In the genomic region with DNA sequence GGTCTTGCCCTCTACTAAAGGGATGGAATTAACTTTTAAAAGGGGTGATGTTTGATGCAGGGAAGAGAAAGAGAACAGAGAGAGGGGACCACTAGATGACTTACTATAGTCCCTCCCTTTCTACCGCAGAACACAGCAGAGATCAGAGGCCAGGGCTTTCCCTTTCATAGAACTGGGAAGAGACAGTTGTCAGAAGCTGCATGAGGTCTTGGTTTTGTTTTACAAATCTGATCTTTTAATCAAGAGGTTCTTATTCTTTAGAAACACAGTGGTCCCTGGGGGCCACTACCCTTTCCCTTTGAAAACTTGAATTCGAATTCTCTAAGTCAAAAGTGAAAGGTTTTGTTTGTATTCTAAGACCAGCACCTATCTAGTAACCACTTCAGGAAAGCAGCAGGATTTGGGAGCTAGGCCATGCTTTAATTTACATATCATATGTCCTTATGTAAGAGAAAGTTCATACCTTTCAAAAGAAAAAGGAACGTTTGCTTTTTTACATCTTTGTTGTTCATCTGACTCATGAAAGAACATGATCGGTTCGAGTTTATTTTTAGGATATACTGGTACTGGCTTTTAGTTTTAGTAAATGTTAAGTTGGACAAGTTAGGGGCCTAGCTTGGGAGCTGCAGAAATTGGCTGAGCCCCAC, we compare ENCODE assay signal across 12 cellular contexts. TPM values are rescaled to one million over a fixed set of nuclear protein-coding genes. Genes with fewer than 3 reads are reported as not detected.
A peak's percentile ranks its signal among the peaks of the same experiment; 100 is the strongest.
DNase-seq lines count a peak whose midpoint lies in the region; ATAC-seq and TF ChIP-seq lines count a peak whose summit lies in the region.
"Had no signal": no experiment of that assay in that cellular context is flagged by ENCODE, and none has a peak within 500 bp of the region (broad histone marks: within the 10 kb centered on the region; RNA-seq: fewer than 3 reads in every experiment).

No MANE protein-coding gene starts in this region.

- peaks cover 55 to 65% (median 62%) of the 10 kb centered on the region in 3 donors for H3K4me1 Mint-ChIP-seq in CD8-positive, alpha-beta memory T cell
- H3K4me1 Mint-ChIP-seq in neural progenitor cell, result peaks cover 85% of the 10 kb centered on the region

- CTCF ChIA-PET in CD8-positive, alpha-beta memory T cell (lab: Charles Lee), result interaction anchor here (0.9 to 9.6 kb wide), 5 partner anchors 13 to 470 kb away, joined by 3 to 138 read pairs (median 4); no protein-coding TSS in a partner anchor

- peak overlapping the region in 7 of 8 donors; percentile 35 to 79 (median 75) for H3K27ac Mint-ChIP-seq in CD8-positive, alpha-beta memory T cell
- H3K27ac Mint-ChIP-seq in neural progenitor cell, result peak overlapping the region; percentile 48

- H3K4me3 Mint-ChIP-seq in CD8-positive, alpha-beta memory T cell, result peak overlapping the region in 2 of 7 donors; percentile 15 to 33
- H3K4me3 Mint-ChIP-seq in neural progenitor cell, result peak overlapping the region; percentile 50

- TF ChIP-seq CTCF in Loucy (conservative IDR thresholded peaks at IDR 0.05; ENCODE audit: low read length) (no peak), neural progenitor cell (IDR thresholded peaks at IDR 0.05) (no peak)

- WGBS in ectodermal cell, 2 experiments, result 6 to 10% methylated on average over 3 to 5 of the region's 5 CpGs

- H3F3A ChIP-seq in Loucy (ENCODE audit: low read depth) (no peaks in the 10 kb centered on the region), neural progenitor cell (ENCODE audit: low read depth) (peaks cover 71% of the 10 kb centered on the region)

- no peaks in the 10 kb centered on the region for H3K9me3 Mint-ChIP-seq in CD8-positive, alpha-beta memory T cell
- no peaks in the 10 kb centered on the region for H3K9me3 Mint-ChIP-seq in neural progenitor cell

- H3K79me2 ChIP-seq in Loucy (ENCODE audit: insufficient read depth, low read length) (peaks cover 51% of the 10 kb centered on the region), neural progenitor cell (ENCODE audit: low read depth) (peaks cover 97% of the 10 kb centered on the region)

- peak in 1 of 5 donors; percentile 43 for DNase-seq in CD8-positive, alpha-beta memory T cell
- peak; percentile 84 for DNase-seq in neural progenitor cell (ENCODE audit: low spot score)
- no peak for DNase-seq in NCI-H2029 (lab: John Stamatoyannopoulos, UW)
- DNase-seq: central memory CD4-positive, alpha-beta T cell; DMS 273 treated with DMSO at 0.1 percent for 48 hours; SJCRH30; stimulated activated CD4-positive, alpha-beta T cell treated with anti-CD3 and anti-CD28 coated beads, Interleukin-4, amount 100 ng/mL, for 24 hours had no signal

- H3K36me3 Mint-ChIP-seq in CD8-positive, alpha-beta memory T cell, result peaks cover 0 to 51% (median 9%) of the 10 kb centered on the region in 3 donors
- peaks cover 7% of the 10 kb centered on the region for H3K36me3 Mint-ChIP-seq in neural progenitor cell

- H3K27ac ChIP-seq in CD8-positive, alpha-beta memory T cell (ENCODE audit: low read depth, low read length), result no peak overlapping the region
- peak overlapping the region; percentile 78 for H3K27ac ChIP-seq in ectodermal cell (ENCODE audit: insufficient read depth, low read depth, low read length, poor library complexity, severe bottlenecking)
- H3K27ac ChIP-seq in neural progenitor cell, result peak overlapping the region; percentile 40
- H3K27ac ChIP-seq: SJCRH30 had no signal

- ATAC-seq in GM18873 (IDR thresholded peaks at IDR 0.05; ENCODE audit: low FRiP score, unreplicated experiment) (no peak), GM18858 (IDR thresholded peaks at IDR 0.05; ENCODE audit: unreplicated experiment) (no peak), HG03442 (IDR thresholded peaks at IDR 0.05; ENCODE audit: unreplicated experiment) (no peak)

- POLR2A ChIA-PET in CD8-positive, alpha-beta memory T cell (lab: Charles Lee), result no interaction called here

- H3K9me3 ChIP-seq in CD8-positive, alpha-beta memory T cell (ENCODE audit: low read length), result no peaks in the 10 kb centered on the region
- no peaks in the 10 kb centered on the region for H3K9me3 ChIP-seq in Loucy (ENCODE audit: insufficient read depth, low read depth, low read length)
- H3K9me3 ChIP-seq in ectodermal cell (ENCODE audit: control insufficient read depth, low read length), result no peaks in the 10 kb centered on the region
- H3K9me3 ChIP-seq in neural progenitor cell (ENCODE audit: low read depth), result no peaks in the 10 kb centered on the region
- H3K9me3 ChIP-seq: SJCRH30 had no signal

- no peak overlapping the region for H3K9ac ChIP-seq in Loucy (ENCODE audit: low read depth, low read length, poor library complexity, severe bottlenecking)
- H3K9ac ChIP-seq in neural progenitor cell, result no peak overlapping the region

- H3K27me3 ChIP-seq in CD8-positive, alpha-beta memory T cell (ENCODE audit: insufficient read depth, low read length, poor library complexity, severe bottlenecking), result no peaks in the 10 kb centered on the region
- H3K27me3 ChIP-seq in Loucy (ENCODE audit: insufficient read depth, low read length, poor library complexity, severe bottlenecking) (no peaks in the 10 kb centered on the region), ectodermal cell (ENCODE audit: control insufficient read depth, insufficient read depth, low read length, poor library complexity, severe bottlenecking) (peaks cover 18% of the 10 kb centered on the region), neural progenitor cell (no peaks in the 10 kb centered on the region)
- H3K27me3 ChIP-seq: SJCRH30 had no signal

- H3K9me2 ChIP-seq in Loucy (replicated peaks; ENCODE audit: low read depth, low read length), result no peaks in the 10 kb centered on the region

- no peak overlapping the region for H3K4me3 ChIP-seq in CD8-positive, alpha-beta memory T cell (ENCODE audit: low read length)
- H3K4me3 ChIP-seq in Loucy (ENCODE audit: low read length, poor library complexity, severe bottlenecking) (peak overlapping the region; percentile 37), ectodermal cell (ENCODE audit: insufficient read depth, low read depth, low read length) (no peak overlapping the region), neural progenitor cell (peak overlapping the region; percentile 33)
- H3K4me3 ChIP-seq: SJCRH30 had no signal

- H3K4me2 ChIP-seq in Loucy (ENCODE audit: low read depth, low read length, poor library complexity, severe bottlenecking) (peak overlapping the region; percentile 72), neural progenitor cell (peak overlapping the region; percentile 93)

- H2AFZ ChIP-seq in Loucy (ENCODE audit: low read length) (no peak overlapping the region), neural progenitor cell (replicated peaks) (no peak overlapping the region)

- H3K4me1 ChIP-seq in CD8-positive, alpha-beta memory T cell (ENCODE audit: insufficient read depth, low read length), result peaks cover 46% of the 10 kb centered on the region
- H3K4me1 ChIP-seq in Loucy (ENCODE audit: insufficient read depth, low read length, poor library complexity, severe bottlenecking) (peaks cover 52% of the 10 kb centered on the region), ectodermal cell (ENCODE audit: control insufficient read depth, insufficient read depth, low read length) (peaks cover 37% of the 10 kb centered on the region), neural progenitor cell (peaks cover 61% of the 10 kb centered on the region)

- H3K27me3 Mint-ChIP-seq in CD8-positive, alpha-beta memory T cell, result no peaks in the 10 kb centered on the region
- H3K27me3 Mint-ChIP-seq in neural progenitor cell (ENCODE audit: insufficient read depth, low read depth), result peaks cover 10% of the 10 kb centered on the region

- no peaks in the 10 kb centered on the region for H3K36me3 ChIP-seq in CD8-positive, alpha-beta memory T cell (ENCODE audit: insufficient read depth, low read length)
- H3K36me3 ChIP-seq in Loucy (ENCODE audit: insufficient read depth, low read length) (peaks cover 5% of the 10 kb centered on the region; the same call in 1 of the 2 replicates), ectodermal cell (ENCODE audit: control insufficient read depth, insufficient read depth, low read length) (no peaks in the 10 kb centered on the region), neural progenitor cell (no peaks in the 10 kb centered on the region)
- H3K36me3 ChIP-seq: SJCRH30 had no signal

- H4K20me1 ChIP-seq in Loucy (ENCODE audit: insufficient read depth, low read length, poor library complexity, severe bottlenecking) (peaks cover 62% of the 10 kb centered on the region), neural progenitor cell (ENCODE audit: low read depth) (peaks cover 88% of the 10 kb centered on the region)

RNA-seq across cellular contexts. Expression of gene FBXL14, which starts 6.3 kb away (rescaled TPM):
- 10 to 100 TPM; 20.5 to 22.1 TPM for total RNA-seq in CD8-positive, alpha-beta memory T cell
- 30.4 TPM for polyA plus RNA-seq in CD8-positive, alpha-beta memory T cell
- 37.0 TPM for polyA plus RNA-seq in ectodermal cell (2013, experiment 1 of 4)
- polyA plus RNA-seq in ectodermal cell (2013, experiment 2 of 4), result 44.7 TPM
- polyA plus RNA-seq in ectodermal cell (2013, experiment 3 of 4), result 37.8 TPM
- 43.9 TPM for polyA plus RNA-seq in ectodermal cell (2013, experiment 4 of 4)
- 27.3 and 64.6 TPM in 2 replicates for total RNA-seq in neural progenitor cell (ENCODE audit: low replicate concordance)

RNA-seq across cellular contexts. Expression of gene WNT5B, which starts 41.0 kb away (rescaled TPM):
- not detected for total RNA-seq in CD8-positive, alpha-beta memory T cell
- polyA plus RNA-seq in CD8-positive, alpha-beta memory T cell, result not detected
- polyA plus RNA-seq in ectodermal cell (2013, experiment 1 of 4), result 28.0 TPM
- 57.3 TPM for polyA plus RNA-seq in ectodermal cell (2013, experiment 2 of 4)
- 25.5 TPM for polyA plus RNA-seq in ectodermal cell (2013, experiment 3 of 4)
- polyA plus RNA-seq in ectodermal cell (2013, experiment 4 of 4), result 34.2 TPM
- total RNA-seq in neural progenitor cell (ENCODE audit: low replicate concordance), result 43.7 and 73.8 TPM in 2 replicates

Comparison
In these comparisons a context has a peak if more than half of its experiments do, and no peak if none do; other contexts are left out.
1. H3K4me3 ChIP-seq: peak in Loucy (single experiment) and neural progenitor cell (single experiment); none in CD8-positive, alpha-beta memory T cell (single experiment) and ectodermal cell (single experiment).
2. RNA of gene WNT5B, which starts 41.0 kb away (total RNA-seq): 43.7 to 73.8 TPM in neural progenitor cell; not detected in CD8-positive, alpha-beta memory T cell; every median in the first group is over 10 times any median in the second.